ENCODE assay signal across 18 cellular contexts in genomic region chr2:122389694-122390093, GRCh38.
DNase-seq lines count a peak whose midpoint lies in the region; ATAC-seq and TF ChIP-seq lines count a peak whose summit lies in the region.
"Had no signal": no experiment of that assay in that cellular context is flagged by ENCODE, and none has a peak within 500 bp of the region (broad histone marks: within the 10 kb centered on the region; RNA-seq: fewer than 3 reads in every experiment).

No MANE protein-coding gene starts in this region.

- CTCF ChIA-PET in A673 (lab: Charles Lee), result no interaction called here

- TF ChIP-seq CTCF in A673 (conservative IDR thresholded peaks at IDR 0.05; ENCODE audit: low read depth, low read length), result no peak

- peak overlapping the region; percentile 83 for H3K27ac ChIP-seq in A673 (ENCODE audit: low read depth, low read length, poor library complexity, severe bottlenecking)
- H3K27ac ChIP-seq: C4-2B had no signal

- no peaks in the 10 kb centered on the region for H3K36me3 ChIP-seq in A673 (ENCODE audit: insufficient read depth, low read length, poor library complexity, severe bottlenecking)

- peaks cover 20% of the 10 kb centered on the region in 2 donors for H3K9me3 Mint-ChIP-seq in activated naive CD4-positive, alpha-beta T cell treated with anti-CD3 and anti-CD28 coated beads, Interleukin-2, amount 50 U/mL, for 72 hours

- ATAC-seq in GM19467 (IDR thresholded peaks at IDR 0.05; ENCODE audit: unreplicated experiment) (no peak), GM21825 (IDR thresholded peaks at IDR 0.05; ENCODE audit: unreplicated experiment) (no peak)
- ATAC-seq in activated naive CD4-positive, alpha-beta T cell treated with anti-CD3 and anti-CD28 coated beads, Interleukin-2, amount 50 U/mL, for 72 hours, result no peak
- ATAC-seq: Right ventricle myocardium inferior had no signal

- no TSS peak for BruUV-seq in A673 (replicated peaks; lab: Mats Ljungman, UMichigan)

- peaks cover 0 to 5% of the 10 kb centered on the region in 2 donors for H3K36me3 Mint-ChIP-seq in activated naive CD4-positive, alpha-beta T cell treated with anti-CD3 and anti-CD28 coated beads, Interleukin-2, amount 50 U/mL, for 72 hours

- POLR2A ChIA-PET in A673 (lab: Charles Lee; ENCODE audit: low non-redundant PET), result no interaction called here

- DNase-seq in A673 (ENCODE audit: low spot score), result no peak
- DNase-seq in amygdala (lab: John Stamatoyannopoulos, UW), result peak in 43 of 56 donors; percentile 3 to 73 (median 22)
- DNase-seq in globus pallidus (ENCODE audit: low spot score), result peak; percentile 91
- peak; percentile 4 for DNase-seq in occipital lobe (lab: John Stamatoyannopoulos, UW)
- DNase-seq in activated naive CD4-positive, alpha-beta T cell treated with anti-CD3 and anti-CD28 coated beads, Interleukin-2, amount 50 U/mL, for 72 hours (ENCODE audit: low spot score in 2 of 2), result no peak
- no peak for DNase-seq in stimulated activated naive CD4-positive, alpha-beta T cell (lab: John Stamatoyannopoulos, UW)
- DNase-seq: 8988T, GF-D8, HFFc6, KG1, NCI-H1048, NCI-H1436 treated with DMSO at 0.1 percent for 48 hours, NCI-H2227 treated with DMSO at 0.1 percent for 48 hours, NCI-H524 had no signal

- peaks cover 48% of the 10 kb centered on the region for H3K4me1 ChIP-seq in A673 (ENCODE audit: insufficient read depth, low read length, poor library complexity, severe bottlenecking)

- no peak overlapping the region for H3K4me3 ChIP-seq in A673 (ENCODE audit: low read depth, low read length, poor library complexity, severe bottlenecking)

- no peak overlapping the region for H3K27ac Mint-ChIP-seq in activated naive CD4-positive, alpha-beta T cell treated with anti-CD3 and anti-CD28 coated beads, Interleukin-2, amount 50 U/mL, for 72 hours
- H3K27ac Mint-ChIP-seq: HFFc6 had no signal

- intact Hi-C loops in A673 (cut with micrococcal nuclease; ENCODE audit: unreplicated experiment), result loop anchor here (5.0 to 10.0 kb wide), 2 partner anchors 113 to 355 kb away; no protein-coding TSS in a partner anchor

- no peaks in the 10 kb centered on the region for H3K27me3 ChIP-seq in A673 (replicated peaks; ENCODE audit: insufficient read depth, low read depth, low read length, poor library complexity)

- peaks cover 18% of the 10 kb centered on the region for H3K9me3 ChIP-seq in A673 (ENCODE audit: low read depth, low read length, poor library complexity, severe bottlenecking)

Comparison
In these comparisons a context has a peak if more than half of its experiments do, and no peak if none do; other contexts are left out.
1. DNase-seq: peak in amygdala (43 of 56), globus pallidus (single experiment) and occipital lobe (single experiment); none in A673 (single experiment), activated naive CD4-positive, alpha-beta T cell treated with anti-CD3 and anti-CD28 coated beads, Interleukin-2, amount 50 U/mL, for 72 hours (0 of 2) and stimulated activated naive CD4-positive, alpha-beta T cell (0 of 6).